In genomic region chr9:129080312-129080607, GRCh38 we compare ENCODE assay signal across 8 cellular contexts. TPM values are rescaled to one million over a fixed set of nuclear protein-coding genes. Genes with fewer than 3 reads are reported as not detected.
DNase-seq lines count a peak whose midpoint lies in the region; FAIRE-seq and TF ChIP-seq lines count a peak whose summit lies in the region.

No MANE protein-coding gene starts in this region.

- H2AFZ ChIP-seq in PC-9, result peak overlapping the region; percentile 91

- CTCF ChIA-PET in PC-9 (lab: Charles Lee), result interaction anchor here (0.5 kb wide), 1 partner anchor 684 kb away, joined by 3 read pairs; no protein-coding TSS in a partner anchor

- DNase-seq in GM12865 (ENCODE audit: low read depth), result no peak
- DNase-seq in PC-9, result no peak
- no peak for DNase-seq in esophagus squamous epithelium (lab: John Stamatoyannopoulos, UW)
- DNase-seq in retinal pigment epithelial cell (ENCODE audit: low read depth), result no peak
- no peak for DNase-seq in urothelium cell line (ENCODE audit: low spot score)
- DNase-seq in stimulated activated CD4-positive, alpha-beta T cell treated with anti-CD3 and anti-CD28 coated beads, Interleukin-4, amount 100 ng/mL, for 1 hour, result no peak
- DNase-seq in activated CD4-positive, CD25-positive, alpha-beta regulatory T cell treated with anti-CD3 and anti-CD28 coated beads, Interleukin-2, amount 50 U/mL, for 72 hours, result no peak
- no peak for DNase-seq in retina

- H3K36me3 ChIP-seq in PC-9 (ENCODE audit: low read depth) (no peaks in the 10 kb centered on the region), esophagus squamous epithelium (peaks cover 3 to 15% (median 4%) of the 10 kb centered on the region in 3 donors)

- WGBS in esophagus squamous epithelium, 2 donors, result 7 to 11% methylated on average over 3 to 8 of the region's 11 CpGs

- POLR2A ChIA-PET in PC-9 (lab: Charles Lee; ENCODE audit: unreplicated experiment), result interaction anchor here (0.6 kb wide), 3 partner anchors 11 to 1136 kb away, joined by 3 read pairs; no protein-coding TSS in a partner anchor

- H3K4me3 ChIP-seq in GM12865 (ENCODE audit: low read depth, low read length) (peak overlapping the region; percentile 88), PC-9 (peak overlapping the region; percentile 73), esophagus squamous epithelium (peak overlapping the region; percentile 68 to 98 (median 76)), retinal pigment epithelial cell (ENCODE audit: low read length) (peak overlapping the region; percentile 82)

- intact Hi-C loops in PC-9 (cut with micrococcal nuclease; ENCODE audit: unreplicated experiment) (no loop called here), esophagus squamous epithelium (cut with DNase I) (no loop called here)

- no peak overlapping the region for H3K27ac ChIP-seq in PC-9
- peak overlapping the region; percentile 78 to 93 (median 84) for H3K27ac ChIP-seq in esophagus squamous epithelium

- H3K27me3 ChIP-seq in PC-9 (ENCODE audit: insufficient read depth, low read depth), result no peaks in the 10 kb centered on the region
- H3K27me3 ChIP-seq in esophagus squamous epithelium, result no peaks in the 10 kb centered on the region

- TF ChIP-seq POLR2A in esophagus squamous epithelium (IDR thresholded peaks at IDR 0.05), result no peak

- no peaks in the 10 kb centered on the region for H4K20me1 ChIP-seq in PC-9 (ENCODE audit: insufficient read depth)

- no peaks in the 10 kb centered on the region for H3K9me3 ChIP-seq in PC-9 (ENCODE audit: insufficient read depth, low read depth)
- H3K9me3 ChIP-seq in esophagus squamous epithelium, result no peaks in the 10 kb centered on the region

- peaks cover 27% of the 10 kb centered on the region for H3K4me1 ChIP-seq in PC-9 (replicated peaks; ENCODE audit: insufficient read depth)
- H3K4me1 ChIP-seq in esophagus squamous epithelium, result peaks cover 13 to 49% (median 15%) of the 10 kb centered on the region in 3 donors

- no peak for FAIRE-seq in urothelium cell line (lab: Jason Lieb, UNC)

- TSS peak; percentile 44 for BruUV-seq in PC-9 (replicated peaks; lab: Mats Ljungman, UMichigan)

- H3K9me2 ChIP-seq in PC-9 (ENCODE audit: insufficient read depth), result no peaks in the 10 kb centered on the region

- peaks cover 5% of the 10 kb centered on the region; the same call in 1 of the 2 replicates for H3F3A ChIP-seq in PC-9 (ENCODE audit: insufficient read depth, low read depth)

- peaks cover 33% of the 10 kb centered on the region for H3K79me2 ChIP-seq in PC-9 (ENCODE audit: low read depth)

- TF ChIP-seq CTCF in GM12865 (IDR thresholded peaks at IDR 0.05; ENCODE audit: insufficient read depth, low read depth, low read length, missing control alignments) (no peak), PC-9 (conservative IDR thresholded peaks at IDR 0.05) (no peak), esophagus squamous epithelium (IDR thresholded peaks at IDR 0.05) (no peak), retinal pigment epithelial cell (conservative IDR thresholded peaks at IDR 0.05; ENCODE audit: low read depth, low read length) (no peak)

- peak overlapping the region; percentile 91 for H3K4me2 ChIP-seq in PC-9

RNA-seq across cellular contexts. Expression of gene DOLPP1, which starts 0.7 kb away (rescaled TPM):
- total RNA-seq in PC-9 (2021), result 21.5 and 24.4 TPM in 2 replicates
- 10 to 100 TPM in 3 of 4 donors, 1 to 10 TPM in 1; 9.7 to 23.0 (median 19.3) TPM for total RNA-seq in esophagus squamous epithelium

RNA-seq across cellular contexts. Expression of gene CRAT, which starts 30.3 kb away (rescaled TPM):
- total RNA-seq in PC-9 (2021) (40.3 and 60.0 TPM in 2 replicates), esophagus squamous epithelium (10 to 100 TPM; 25.3 to 61.5 (median 44.9) TPM)

RNA-seq across cellular contexts. Expression of gene PTPA, which starts 31.0 kb away (rescaled TPM):
- 182 and 197 TPM in 2 replicates for total RNA-seq in PC-9 (2021)
- 100 to 1,000 TPM in 1 of 4 donors, 10 to 100 TPM in 3; 59.1 to 110 (median 80.6) TPM for total RNA-seq in esophagus squamous epithelium

RNA-seq across cellular contexts. Expression of gene MIGA2, which starts 43.8 kb away (rescaled TPM):
- 40.7 and 48.2 TPM in 2 replicates for total RNA-seq in PC-9 (2021)
- 10 to 100 TPM; 27.5 to 49.3 (median 29.8) TPM for total RNA-seq in esophagus squamous epithelium

RNA-seq across cellular contexts. Expression of gene SH3GLB2, which starts 52.1 kb away (rescaled TPM):
- total RNA-seq in PC-9 (2021) (184 and 213 TPM in 2 replicates), esophagus squamous epithelium (100 to 1,000 TPM in 2 of 4 donors, 10 to 100 TPM in 2; 70.3 to 169 (median 113) TPM)
